In genomic region chr21:32457962-32458361, GRCh38 we compare ENCODE assay signal across 20 cellular contexts. TPM values are rescaled to one million over a fixed set of nuclear protein-coding genes. Genes with fewer than 3 reads are reported as not detected.
A peak's percentile ranks its signal among the peaks of the same experiment; 100 is the strongest.
DNase-seq lines count a peak whose midpoint lies in the region; ATAC-seq, FAIRE-seq and TF ChIP-seq lines count a peak whose summit lies in the region.
"Had no signal": no experiment of that assay in that cellular context is flagged by ENCODE, and none has a peak within 500 bp of the region (broad histone marks: within the 10 kb centered on the region; RNA-seq: fewer than 3 reads in every experiment).

No MANE protein-coding gene starts in this region.

- peak overlapping the region; percentile 69 for H3K4me2 ChIP-seq in A549
- H3K4me2 ChIP-seq in smooth muscle cell, result no peak overlapping the region
- no peak overlapping the region for H3K4me2 ChIP-seq in trophoblast cell (ENCODE audit: low read length)

- H3K9me3 Mint-ChIP-seq in T-helper 2 cell treated with Interferon-gamma antibody and Interleukin-4, amounts not matched to agents 5 μg/mL and 100 μg/mL, for 36 hours, result no peaks in the 10 kb centered on the region
- H3K9me3 Mint-ChIP-seq: activated naive CD8-positive, alpha-beta T cell treated with anti-CD3 and anti-CD28 coated beads for 36 hours; natural killer cell had no signal

- H3K9me3 ChIP-seq in A549 (no peaks in the 10 kb centered on the region), RWPE2 (ENCODE audit: severe bottlenecking) (no peaks in the 10 kb centered on the region), gastroesophageal sphincter (no peaks in the 10 kb centered on the region), smooth muscle cell (replicated peaks; ENCODE audit: low read depth) (no peaks in the 10 kb centered on the region), WERI-Rb-1 (ENCODE audit: severe bottlenecking) (peaks cover 11% of the 10 kb centered on the region), trophoblast cell (ENCODE audit: insufficient read depth, low read depth, low read length) (no peaks in the 10 kb centered on the region)

- peaks cover 17% of the 10 kb centered on the region for H3F3A ChIP-seq in smooth muscle cell (ENCODE audit: low read depth)

- no peaks in the 10 kb centered on the region for H3K4me1 Mint-ChIP-seq in T-helper 2 cell treated with Interferon-gamma antibody and Interleukin-4, amounts not matched to agents 5 μg/mL and 100 μg/mL, for 36 hours (ENCODE audit: low read depth)
- H3K4me1 Mint-ChIP-seq: activated CD8-positive, alpha-beta memory T cell treated with anti-CD3 and anti-CD28 coated beads, Interleukin-2, amount 10 ng/mL, durations not matched to agents 7 days and 5 days; activated naive CD8-positive, alpha-beta T cell treated with anti-CD3 and anti-CD28 coated beads for 36 hours had no signal

- H3K4ac ChIP-seq in trophoblast cell (ENCODE audit: low read depth, low read length), result no peak overlapping the region

- H3K79me1 ChIP-seq in trophoblast cell (ENCODE audit: low read length), result no peaks in the 10 kb centered on the region

- H4K20me1 ChIP-seq in smooth muscle cell (ENCODE audit: low read depth), result no peaks in the 10 kb centered on the region

- DNase-seq in A549 (ENCODE audit: low read depth in 1 of 2, low spot score in 1 of 2) (no peak), RWPE2 (ENCODE audit: low spot score) (no peak), smooth muscle cell (lab: John Stamatoyannopoulos, UW; ENCODE audit: unreplicated experiment) (no peak), WERI-Rb-1 (no peak), foreskin melanocyte (no peak), trophoblast cell (no peak)
- DNase-seq in T-helper 2 cell treated with Interferon-gamma antibody and Interleukin-4, amounts not matched to agents 5 μg/mL and 100 μg/mL, for 36 hours (ENCODE audit: low spot score), result no peak
- DNase-seq: activated CD4-positive, alpha-beta T cell treated with anti-CD3 and anti-CD28 coated beads for 48 hours; activated CD8-positive, alpha-beta memory T cell treated with anti-CD3 and anti-CD28 coated beads, Interleukin-2, amount 10 ng/mL, durations not matched to agents 7 days and 5 days; activated naive CD8-positive, alpha-beta T cell treated with anti-CD3 and anti-CD28 coated beads for 36 hours; HCEC 1CT; natural killer cell; NCI-H1092 treated with DMSO at 0.1 percent for 48 hours; NCI-H2081 treated with DMSO at 0.1 percent for 48 hours; NCI-H526; stimulated activated CD4-positive, alpha-beta T cell treated with anti-CD3 and anti-CD28 coated beads, Interleukin-2, amount 100 ng/mL, for 24 hours; stimulated activated naive CD4-positive, alpha-beta T cell treated with Interleukin-2 at 50 U/mL for 16 hours had no signal

- H2BK5ac ChIP-seq in trophoblast cell (ENCODE audit: low read depth, low read length, poor library complexity), result no peak overlapping the region

- FAIRE-seq in A549 (lab: Jason Lieb, UNC), result no peak
- FAIRE-seq: keratinocyte, TTC549 had no signal

- peak overlapping the region; percentile 97 to 99 for H3K27ac ChIP-seq in A549
- H3K27ac ChIP-seq in RWPE2 (ENCODE audit: poor library complexity, severe bottlenecking), result peak overlapping the region; percentile 31
- H3K27ac ChIP-seq in gastroesophageal sphincter, result peak overlapping the region in 3 of 4 donors; percentile 85 to 90 (median 86)
- peak overlapping the region; percentile 72 for H3K27ac ChIP-seq in smooth muscle cell (ENCODE audit: low read depth)
- no peak overlapping the region for H3K27ac ChIP-seq in WERI-Rb-1
- H3K27ac ChIP-seq in trophoblast cell (ENCODE audit: low read depth, low read length), result no peak overlapping the region

- no peak overlapping the region for H3K4me3 ChIP-seq in A549
- no peak overlapping the region for H3K4me3 ChIP-seq in RWPE2 (ENCODE audit: severe bottlenecking)
- no peak overlapping the region for H3K4me3 ChIP-seq in gastroesophageal sphincter
- no peak overlapping the region for H3K4me3 ChIP-seq in smooth muscle cell
- H3K4me3 ChIP-seq in WERI-Rb-1 (ENCODE audit: low read depth, low read length), result no peak overlapping the region
- no peak overlapping the region for H3K4me3 ChIP-seq in trophoblast cell (ENCODE audit: low read depth, low read length)

- H3K4me3 Mint-ChIP-seq in T-helper 2 cell treated with Interferon-gamma antibody and Interleukin-4, amounts not matched to agents 5 μg/mL and 100 μg/mL, for 36 hours, result no peak overlapping the region
- H3K4me3 Mint-ChIP-seq: activated CD8-positive, alpha-beta memory T cell treated with anti-CD3 and anti-CD28 coated beads, Interleukin-2, amount 10 ng/mL, durations not matched to agents 7 days and 5 days; activated naive CD8-positive, alpha-beta T cell treated with anti-CD3 and anti-CD28 coated beads for 36 hours; natural killer cell had no signal

- H3K4me1 ChIP-seq in A549, result peaks cover 79% of the 10 kb centered on the region
- peaks cover 21% of the 10 kb centered on the region for H3K4me1 ChIP-seq in RWPE2 (ENCODE audit: insufficient read depth, poor library complexity, severe bottlenecking)
- H3K4me1 ChIP-seq in gastroesophageal sphincter, result peaks cover 8 to 42% (median 19%) of the 10 kb centered on the region in 3 donors
- peaks cover 14% of the 10 kb centered on the region for H3K4me1 ChIP-seq in smooth muscle cell (ENCODE audit: low read depth)
- peaks cover 4 to 6% of the 10 kb centered on the region in 2 experiments for H3K4me1 ChIP-seq in trophoblast cell (ENCODE audit: control insufficient read depth in 1 of 2, insufficient read depth in 2 of 2, low read length in 2 of 2)

- TF ChIP-seq RAD21 in A549 (conservative IDR thresholded peaks at IDR 0.05 in 1 of 2, IDR thresholded peaks at IDR 0.05 in 1 of 2), result no peak

- H3K27me3 Mint-ChIP-seq in T-helper 2 cell treated with Interferon-gamma antibody and Interleukin-4, amounts not matched to agents 5 μg/mL and 100 μg/mL, for 36 hours (ENCODE audit: low read depth), result no peaks in the 10 kb centered on the region
- H3K27me3 Mint-ChIP-seq: activated CD8-positive, alpha-beta memory T cell treated with anti-CD3 and anti-CD28 coated beads, Interleukin-2, amount 10 ng/mL, durations not matched to agents 7 days and 5 days; activated naive CD8-positive, alpha-beta T cell treated with anti-CD3 and anti-CD28 coated beads for 36 hours had no signal

- H3K14ac ChIP-seq in trophoblast cell (ENCODE audit: low read length), result no peak overlapping the region

- H3K27ac Mint-ChIP-seq in T-helper 2 cell treated with Interferon-gamma antibody and Interleukin-4, amounts not matched to agents 5 μg/mL and 100 μg/mL, for 36 hours, result no peak overlapping the region
- H3K27ac Mint-ChIP-seq: activated CD8-positive, alpha-beta memory T cell treated with anti-CD3 and anti-CD28 coated beads, Interleukin-2, amount 10 ng/mL, durations not matched to agents 7 days and 5 days; activated naive CD8-positive, alpha-beta T cell treated with anti-CD3 and anti-CD28 coated beads for 36 hours; natural killer cell had no signal

- no peak overlapping the region for H3K23ac ChIP-seq in trophoblast cell (ENCODE audit: low read length)

- CTCF ChIA-PET in A549 (lab: Yijun Ruan, JAX), result interaction anchor here (1.1 to 2.6 kb wide), 4 partner anchors 33 to 143 kb away, joined by 3 to 8 read pairs (median 4); no protein-coding TSS in a partner anchor

- TF ChIP-seq POLR2A in A549 (IDR thresholded peaks at IDR 0.05; ENCODE audit: low read length) (no peak), gastroesophageal sphincter (IDR thresholded peaks at IDR 0.05) (no peak)

- H3K18ac ChIP-seq in trophoblast cell (ENCODE audit: low read length), result no peak overlapping the region

- no peaks in the 10 kb centered on the region for H3K36me3 Mint-ChIP-seq in T-helper 2 cell treated with Interferon-gamma antibody and Interleukin-4, amounts not matched to agents 5 μg/mL and 100 μg/mL, for 36 hours (ENCODE audit: low read depth)
- H3K36me3 Mint-ChIP-seq: activated CD8-positive, alpha-beta memory T cell treated with anti-CD3 and anti-CD28 coated beads, Interleukin-2, amount 10 ng/mL, durations not matched to agents 7 days and 5 days; natural killer cell had no signal

- H2BK12ac ChIP-seq in trophoblast cell (ENCODE audit: low read length), result no peak overlapping the region

- no peaks in the 10 kb centered on the region for H3K79me2 ChIP-seq in smooth muscle cell (ENCODE audit: low read depth)
- no peaks in the 10 kb centered on the region for H3K79me2 ChIP-seq in trophoblast cell (ENCODE audit: control insufficient read depth, insufficient read depth, low read length, poor library complexity)

- H3K9ac ChIP-seq in smooth muscle cell (ENCODE audit: low read depth) (no peak overlapping the region), trophoblast cell (ENCODE audit: low read length) (no peak overlapping the region)

- no peak overlapping the region for H4K8ac ChIP-seq in trophoblast cell (ENCODE audit: low read depth, low read length)

- TF ChIP-seq CTCF in A549 (IDR thresholded peaks at IDR 0.05) (no peak), RWPE2 (IDR thresholded peaks at IDR 0.05; ENCODE audit: poor library complexity, severe bottlenecking) (no peak), gastroesophageal sphincter (IDR thresholded peaks at IDR 0.05) (no peak), smooth muscle cell (IDR thresholded peaks at IDR 0.05; ENCODE audit: borderline replicate concordance, insufficient read depth, poor library complexity, severe bottlenecking) (no peak), WERI-Rb-1 (IDR thresholded peaks at IDR 0.05; ENCODE audit: low read depth, low read length) (no peak)

- no peak overlapping the region for H4K91ac ChIP-seq in trophoblast cell (ENCODE audit: low read depth, low read length)

- 78% methylated on average over 6 of the region's 6 CpGs for WGBS in A549 (ENCODE audit: missing lambda C conversion rate)
- WGBS in gastroesophageal sphincter (ENCODE audit: low coverage in 1 of 2), 2 donors, result 82 to 85% methylated on average over 4 to 6 of the region's 6 CpGs
- 93% methylated on average over 6 of the region's 6 CpGs for WGBS in smooth muscle cell (ENCODE audit: low lambda C conversion rate)
- no CpG with 5 or more reads among the region's 6 CpGs for WGBS in trophoblast cell (ENCODE audit: extremely low coverage, insufficient coverage, insufficient read length)

- H2AFZ ChIP-seq in smooth muscle cell (ENCODE audit: low read depth) (no peak overlapping the region), trophoblast cell (ENCODE audit: insufficient read depth, low read length, poor library complexity) (no peak overlapping the region)

- no peak overlapping the region for H2BK120ac ChIP-seq in trophoblast cell (ENCODE audit: insufficient read depth, low read length, poor library complexity)

- no peaks in the 10 kb centered on the region for H3K27me3 ChIP-seq in RWPE2 (ENCODE audit: insufficient read depth, poor library complexity, severe bottlenecking)
- no peaks in the 10 kb centered on the region for H3K27me3 ChIP-seq in gastroesophageal sphincter
- no peaks in the 10 kb centered on the region for H3K27me3 ChIP-seq in smooth muscle cell (ENCODE audit: low read depth)
- no peaks in the 10 kb centered on the region for H3K27me3 ChIP-seq in WERI-Rb-1 (ENCODE audit: insufficient read depth, low read depth, severe bottlenecking)
- H3K27me3 ChIP-seq in trophoblast cell (ENCODE audit: insufficient read depth, low read length), result no peaks in the 10 kb centered on the region

- no peak overlapping the region for H4K12ac ChIP-seq in trophoblast cell (ENCODE audit: low read depth, low read length)

- no peak overlapping the region for H2AK5ac ChIP-seq in trophoblast cell (ENCODE audit: low read length)

- ATAC-seq in A549, result peak in 1 of 2 experiments; percentile 34; a peak in 2 of 6 replicates
- no peak for ATAC-seq in RWPE2 (ENCODE audit: low read depth)
- no peak for ATAC-seq in gastroesophageal sphincter
- ATAC-seq: activated CD8-positive, alpha-beta memory T cell treated with anti-CD3 and anti-CD28 coated beads, Interleukin-2, amount 10 ng/mL, durations not matched to agents 7 days and 5 days; natural killer cell had no signal

- peaks cover 68% of the 10 kb centered on the region for H3K36me3 ChIP-seq in RWPE2 (ENCODE audit: low read depth)
- peaks cover 0 to 66% of the 10 kb centered on the region in 2 donors for H3K36me3 ChIP-seq in gastroesophageal sphincter
- H3K36me3 ChIP-seq in smooth muscle cell (ENCODE audit: low read depth), result no peaks in the 10 kb centered on the region
- H3K36me3 ChIP-seq in WERI-Rb-1, result no peaks in the 10 kb centered on the region
- no peaks in the 10 kb centered on the region for H3K36me3 ChIP-seq in trophoblast cell (ENCODE audit: control insufficient read depth in 1 of 2, insufficient read depth in 2 of 2, low read length in 2 of 2)

- POLR2A ChIA-PET in A549 (lab: Yijun Ruan, JAX), result interaction anchor here (0.6 kb wide), 1 partner anchor 19 kb away, joined by 3 read pairs; no protein-coding TSS in a partner anchor

- TF ChIP-seq EP300 in A549 (IDR thresholded peaks at IDR 0.05), result no peak
- TF ChIP-seq EP300 in gastroesophageal sphincter (IDR thresholded peaks at IDR 0.05), result no peak

RNA-seq across cellular contexts. Expression of gene EVA1C, which starts 45.5 kb away (rescaled TPM):
- 41.1 and 45.5 TPM in 2 replicates for polyA plus RNA-seq in A549 (2011; rRNA removed)
- polyA plus RNA-seq in A549 (2012; cell fraction: cytosol; rRNA removed), result 14.5 and 15.7 TPM in 2 replicates
- 13.0 and 15.6 TPM in 2 replicates for polyA plus RNA-seq in A549 (2012; cell fraction: nucleus; rRNA removed)
- 42.3 to 50.4 TPM (median 48.0 TPM) in 3 replicates for polyA plus RNA-seq in A549 (2017; fragmentation: RNase III; extraction: RNeasy Plus Mini Kit Qiagen cat#74134 plus additional on column Dnase treatment)
- polyA minus RNA-seq in A549 (2011; rRNA and poly(A)+ RNA removed), result 22.8 and 29.4 TPM in 2 replicates
- total RNA-seq in gastroesophageal sphincter, result 10 to 100 TPM; 43.1 to 71.4 (median 51.1) TPM
- 3.7 and 4.1 TPM in 2 replicates for total RNA-seq in smooth muscle cell
- 1.7 and 1.9 TPM in 2 replicates for polyA plus RNA-seq in smooth muscle cell
- polyA plus RNA-seq in trophoblast cell (2013), result not detected in 2 replicates

Comparison
In these comparisons a context has a peak if more than half of its experiments do, and no peak if none do; other contexts are left out.
1. H3K27ac ChIP-seq: peak in A549 (2 of 2), RWPE2 (single experiment), gastroesophageal sphincter (3 of 4) and smooth muscle cell (single experiment); none in WERI-Rb-1 (single experiment) and trophoblast cell (single experiment).